ENCODE assay signal across 27 cellular contexts in genomic region chr3:139686624-139687023, GRCh38. TPM values are rescaled to one million over a fixed set of nuclear protein-coding genes. Genes with fewer than 3 reads are reported as not detected.
A peak's percentile ranks its signal among the peaks of the same experiment; 100 is the strongest.
DNase-seq lines count a peak whose midpoint lies in the region; ATAC-seq and TF ChIP-seq lines count a peak whose summit lies in the region.
"Had no signal": no experiment of that assay in that cellular context is flagged by ENCODE, and none has a peak within 500 bp of the region (broad histone marks: within the 10 kb centered on the region; RNA-seq: fewer than 3 reads in every experiment).

No MANE protein-coding gene starts in this region.

- POLR2A ChIA-PET in activated CD4-positive, alpha-beta T cell treated with anti-CD3 and anti-CD28 coated beads, Interleukin-2, amount 10 ng/mL, durations not matched to agents 7 days and 5 days (lab: Charles Lee), result no interaction called here

- H3K4me3 ChIP-seq in left ventricle myocardium inferior, result no peak overlapping the region
- no peak overlapping the region for H3K4me3 ChIP-seq in coronary artery
- no peak overlapping the region for H3K4me3 ChIP-seq in breast epithelium
- H3K4me3 ChIP-seq: BLaER1, GM12878 had no signal

- H3K4me1 Mint-ChIP-seq in dendritic cell treated with granulocyte-macrophage colony-stimulating factor and Interleukin-4, amounts not matched to agents 40 ng/mL and 50 ng/mL, for 4 days (ENCODE audit: low read depth), result peaks cover 49% of the 10 kb centered on the region
- H3K4me1 Mint-ChIP-seq in stimulated activated memory B cell treated with anti-CD40 and anti-IgM and Interleukin-4, amounts not matched to agents 10 μg/mL and 1 μg/mL and 100 μg/mL, for 72 hours, result no peaks in the 10 kb centered on the region
- H3K4me1 Mint-ChIP-seq in activated T-cell treated with anti-CD3 and anti-CD28 coated beads, Interleukin-2, amount 50 U/mL, for 24 hours (ENCODE audit: low read depth), result no peaks in the 10 kb centered on the region
- no peaks in the 10 kb centered on the region for H3K4me1 Mint-ChIP-seq in activated CD4-positive, alpha-beta T cell treated with anti-CD3 and anti-CD28 coated beads, Interleukin-2, amount 10 ng/mL, durations not matched to agents 7 days and 5 days
- H3K4me1 Mint-ChIP-seq: CD4-positive, alpha-beta memory T cell; CD4-positive, CD25-positive, alpha-beta regulatory T cell; CD8-positive, alpha-beta memory T cell had no signal

- H3K36me3 Mint-ChIP-seq in dendritic cell treated with granulocyte-macrophage colony-stimulating factor and Interleukin-4, amounts not matched to agents 40 ng/mL and 50 ng/mL, for 4 days (ENCODE audit: low read depth), result no peaks in the 10 kb centered on the region
- no peaks in the 10 kb centered on the region for H3K36me3 Mint-ChIP-seq in stimulated activated memory B cell treated with anti-CD40 and anti-IgM and Interleukin-4, amounts not matched to agents 10 μg/mL and 1 μg/mL and 100 μg/mL, for 72 hours
- H3K36me3 Mint-ChIP-seq in activated T-cell treated with anti-CD3 and anti-CD28 coated beads, Interleukin-2, amount 50 U/mL, for 24 hours (ENCODE audit: low read depth), result no peaks in the 10 kb centered on the region
- H3K36me3 Mint-ChIP-seq in activated CD4-positive, alpha-beta T cell treated with anti-CD3 and anti-CD28 coated beads, Interleukin-2, amount 10 ng/mL, durations not matched to agents 7 days and 5 days (ENCODE audit: low read depth), result no peaks in the 10 kb centered on the region
- H3K36me3 Mint-ChIP-seq: CD14-positive monocyte; CD4-positive, alpha-beta memory T cell; CD4-positive, CD25-positive, alpha-beta regulatory T cell; CD8-positive, alpha-beta memory T cell had no signal

- H3K4me1 ChIP-seq in left ventricle myocardium inferior, result no peaks in the 10 kb centered on the region
- H3K4me1 ChIP-seq in breast epithelium, result no peaks in the 10 kb centered on the region
- H3K4me1 ChIP-seq: BE2C, BLaER1 had no signal

- no peak overlapping the region for H3K4me3 Mint-ChIP-seq in dendritic cell treated with granulocyte-macrophage colony-stimulating factor and Interleukin-4, amounts not matched to agents 40 ng/mL and 50 ng/mL, for 4 days
- no peak overlapping the region for H3K4me3 Mint-ChIP-seq in stimulated activated memory B cell treated with anti-CD40 and anti-IgM and Interleukin-4, amounts not matched to agents 10 μg/mL and 1 μg/mL and 100 μg/mL, for 72 hours
- H3K4me3 Mint-ChIP-seq in activated T-cell treated with anti-CD3 and anti-CD28 coated beads, Interleukin-2, amount 50 U/mL, for 24 hours, result no peak overlapping the region
- H3K4me3 Mint-ChIP-seq in activated CD4-positive, alpha-beta T cell treated with anti-CD3 and anti-CD28 coated beads, Interleukin-2, amount 10 ng/mL, durations not matched to agents 7 days and 5 days, result no peak overlapping the region
- H3K4me3 Mint-ChIP-seq: CD14-positive monocyte; CD4-positive, alpha-beta memory T cell; CD4-positive, CD25-positive, alpha-beta regulatory T cell; CD8-positive, alpha-beta memory T cell had no signal

- intact Hi-C loops in left ventricle myocardium superior (cut with micrococcal nuclease) (no loop called here), left ventricle myocardium inferior (cut with micrococcal nuclease) (no loop called here), breast epithelium (cut with DNase I; ENCODE audit: low total_unique reads) (no loop called here)
- intact Hi-C loops in dendritic cell treated with granulocyte-macrophage colony-stimulating factor and Interleukin-4, amounts not matched to agents 40 ng/mL and 50 ng/mL, for 4 days (cut with micrococcal nuclease), result loop anchor here (10.0 kb wide), 1 partner anchor 162 kb away; no protein-coding TSS in a partner anchor

- no peaks in the 10 kb centered on the region for H3K9me3 Mint-ChIP-seq in dendritic cell treated with granulocyte-macrophage colony-stimulating factor and Interleukin-4, amounts not matched to agents 40 ng/mL and 50 ng/mL, for 4 days
- no peaks in the 10 kb centered on the region for H3K9me3 Mint-ChIP-seq in stimulated activated memory B cell treated with anti-CD40 and anti-IgM and Interleukin-4, amounts not matched to agents 10 μg/mL and 1 μg/mL and 100 μg/mL, for 72 hours
- no peaks in the 10 kb centered on the region for H3K9me3 Mint-ChIP-seq in activated T-cell treated with anti-CD3 and anti-CD28 coated beads, Interleukin-2, amount 50 U/mL, for 24 hours
- no peaks in the 10 kb centered on the region for H3K9me3 Mint-ChIP-seq in activated CD4-positive, alpha-beta T cell treated with anti-CD3 and anti-CD28 coated beads, Interleukin-2, amount 10 ng/mL, durations not matched to agents 7 days and 5 days
- H3K9me3 Mint-ChIP-seq: CD4-positive, alpha-beta memory T cell; CD4-positive, CD25-positive, alpha-beta regulatory T cell had no signal

- DNase-seq in left ventricle myocardium superior, result no peak
- DNase-seq in left ventricle myocardium inferior, result no peak
- DNase-seq in coronary artery (ENCODE audit: low spot score), result peak; percentile 17
- DNase-seq in breast epithelium (ENCODE audit: low spot score in 2 of 2), result no peak
- no peak for DNase-seq in activated T-cell treated with anti-CD3 and anti-CD28 coated beads, Interleukin-2, amount 50 U/mL, for 24 hours
- DNase-seq in activated CD4-positive, alpha-beta T cell treated with anti-CD3 and anti-CD28 coated beads, Interleukin-2, amount 10 ng/mL, durations not matched to agents 7 days and 5 days, result no peak
- DNase-seq: 8988T; ACHN; BE2C; C1 segment of cervical spinal cord; CD4-positive, alpha-beta memory T cell; CD4-positive, CD25-positive, alpha-beta regulatory T cell; CD8-positive, alpha-beta memory T cell; COR-L47; DMS 273 treated with DMSO at 0.1 percent for 48 hours; DMS153; DMS53; DMS79; DND-41; EL; GDM1 had no signal

- TF ChIP-seq POLR2A in breast epithelium (IDR thresholded peaks at IDR 0.05), result no peak

- no peak overlapping the region for H3K27ac ChIP-seq in left ventricle myocardium inferior (replicated peaks)
- H3K27ac ChIP-seq in coronary artery, result no peak overlapping the region
- no peak overlapping the region for H3K27ac ChIP-seq in breast epithelium
- H3K27ac ChIP-seq: BLaER1 had no signal

- H3K36me3 ChIP-seq in left ventricle myocardium inferior, result no peaks in the 10 kb centered on the region
- no peaks in the 10 kb centered on the region for H3K36me3 ChIP-seq in breast epithelium
- H3K36me3 ChIP-seq: BE2C, BLaER1 had no signal

- CTCF ChIA-PET in activated CD4-positive, alpha-beta T cell treated with anti-CD3 and anti-CD28 coated beads, Interleukin-2, amount 10 ng/mL, durations not matched to agents 7 days and 5 days (lab: Charles Lee), result no interaction called here

- H3K27me3 ChIP-seq in left ventricle myocardium inferior (ENCODE audit: low read depth) (peaks cover 18% of the 10 kb centered on the region), breast epithelium (no peaks in the 10 kb centered on the region)
- H3K27me3 ChIP-seq: BE2C, BLaER1 had no signal

- no peak for TF ChIP-seq CTCF in left ventricle myocardium inferior (IDR thresholded peaks at IDR 0.05; ENCODE audit: borderline replicate concordance)
- TF ChIP-seq CTCF in coronary artery (IDR thresholded peaks at IDR 0.05), result no peak
- TF ChIP-seq CTCF in breast epithelium (IDR thresholded peaks at IDR 0.05), result no peak

- H3K27ac Mint-ChIP-seq in dendritic cell treated with granulocyte-macrophage colony-stimulating factor and Interleukin-4, amounts not matched to agents 40 ng/mL and 50 ng/mL, for 4 days, result peak overlapping the region; percentile 87
- no peak overlapping the region for H3K27ac Mint-ChIP-seq in stimulated activated memory B cell treated with anti-CD40 and anti-IgM and Interleukin-4, amounts not matched to agents 10 μg/mL and 1 μg/mL and 100 μg/mL, for 72 hours
- H3K27ac Mint-ChIP-seq in activated T-cell treated with anti-CD3 and anti-CD28 coated beads, Interleukin-2, amount 50 U/mL, for 24 hours, result no peak overlapping the region
- no peak overlapping the region for H3K27ac Mint-ChIP-seq in activated CD4-positive, alpha-beta T cell treated with anti-CD3 and anti-CD28 coated beads, Interleukin-2, amount 10 ng/mL, durations not matched to agents 7 days and 5 days
- H3K27ac Mint-ChIP-seq: CD4-positive, alpha-beta memory T cell; CD4-positive, CD25-positive, alpha-beta regulatory T cell; CD8-positive, alpha-beta memory T cell had no signal

- peaks cover 4% of the 10 kb centered on the region for H3K27me3 Mint-ChIP-seq in dendritic cell treated with granulocyte-macrophage colony-stimulating factor and Interleukin-4, amounts not matched to agents 40 ng/mL and 50 ng/mL, for 4 days
- peaks cover 22% of the 10 kb centered on the region for H3K27me3 Mint-ChIP-seq in stimulated activated memory B cell treated with anti-CD40 and anti-IgM and Interleukin-4, amounts not matched to agents 10 μg/mL and 1 μg/mL and 100 μg/mL, for 72 hours
- peaks cover 2% of the 10 kb centered on the region for H3K27me3 Mint-ChIP-seq in activated T-cell treated with anti-CD3 and anti-CD28 coated beads, Interleukin-2, amount 50 U/mL, for 24 hours
- peaks cover 9% of the 10 kb centered on the region for H3K27me3 Mint-ChIP-seq in activated CD4-positive, alpha-beta T cell treated with anti-CD3 and anti-CD28 coated beads, Interleukin-2, amount 10 ng/mL, durations not matched to agents 7 days and 5 days

- H3K9me3 ChIP-seq in left ventricle myocardium inferior (replicated peaks) (peaks cover 4% of the 10 kb centered on the region), breast epithelium (no peaks in the 10 kb centered on the region)
- H3K9me3 ChIP-seq: BE2C, BLaER1 had no signal

- ATAC-seq in left ventricle myocardium superior, result peak; percentile 29
- ATAC-seq in stimulated activated memory B cell treated with anti-CD40 and anti-IgM and Interleukin-4, amounts not matched to agents 10 μg/mL and 1 μg/mL and 100 μg/mL, for 72 hours, result peak; percentile 46
- ATAC-seq: GM12878 had no signal

RNA-seq across cellular contexts. Expression of gene NMNAT3, which starts 8.9 kb away (rescaled TPM):
- total RNA-seq in left ventricle myocardium superior (15.0 TPM), left ventricle myocardium inferior (10.7 TPM), breast epithelium (10 to 100 TPM in 1 of 3 donors, 1 to 10 TPM in 2; 6.6 to 17.3 (median 9.2) TPM)
- total RNA-seq in activated CD4-positive, alpha-beta T cell treated with anti-CD3 and anti-CD28 coated beads, Interleukin-2, amount 10 ng/mL, durations not matched to agents 7 days and 5 days, result 1 to 10 TPM in 1 of 2 experiments, under 1 TPM in 1; 0.94 to 1.1 TPM
- total RNA-seq: G401 had no signal
